ENCODE assay signal across 9 cellular contexts in the genomic region with DNA sequence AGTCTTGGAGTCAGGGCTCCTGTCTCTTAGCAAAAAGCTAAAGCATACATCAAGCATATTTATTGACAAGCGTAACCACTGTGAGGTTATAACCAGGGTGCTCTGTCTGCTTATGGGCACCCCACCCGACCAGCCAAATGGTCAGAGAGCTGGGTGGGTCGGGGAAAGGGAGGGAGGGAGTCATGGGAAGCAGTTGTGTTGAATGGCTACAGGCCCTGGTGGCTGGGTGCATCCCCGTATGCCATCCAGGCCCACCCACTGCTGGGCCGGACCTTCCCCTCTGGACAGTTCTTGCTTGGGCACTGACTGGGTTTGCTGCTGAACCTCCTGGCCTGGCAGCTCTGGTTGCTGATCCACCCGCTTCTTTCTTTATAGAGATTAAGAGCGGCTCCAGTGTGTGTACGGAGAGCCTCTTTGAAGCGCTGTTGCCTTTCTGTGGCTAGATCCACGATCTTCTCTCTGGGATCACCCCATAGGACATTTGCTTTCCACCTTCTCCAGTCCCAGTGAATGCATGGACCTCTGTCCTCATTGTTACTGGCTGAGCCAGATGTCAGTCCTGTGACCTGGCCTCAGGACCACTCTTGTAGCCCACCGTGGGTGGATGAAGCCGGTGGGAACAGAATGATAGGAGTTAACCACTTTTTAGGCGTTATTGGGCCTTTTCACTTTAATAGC. TPM values are rescaled to one million over a fixed set of nuclear protein-coding genes. Genes with fewer than 3 reads are reported as not detected.
A peak's percentile ranks its signal among the peaks of the same experiment; 100 is the strongest.
DNase-seq lines count a peak whose midpoint lies in the region; ATAC-seq and TF ChIP-seq lines count a peak whose summit lies in the region.
"Had no signal": no experiment of that assay in that cellular context is flagged by ENCODE, and none has a peak within 500 bp of the region (broad histone marks: within the 10 kb centered on the region; RNA-seq: fewer than 3 reads in every experiment).

No MANE protein-coding gene starts in this region.

- no peak for TF ChIP-seq CTCF in Calu3 (IDR thresholded peaks at IDR 0.05; ENCODE audit: unreplicated experiment)
- TF ChIP-seq CTCF in fibroblast of villous mesenchyme (IDR thresholded peaks at IDR 0.05; ENCODE audit: insufficient read depth, low read depth, low read length): no peak
- no peak for TF ChIP-seq CTCF in psoas muscle (IDR thresholded peaks at IDR 0.05)

- peaks cover 76% of the 10 kb centered on the region for H3K4me1 Mint-ChIP-seq in Calu3 (ENCODE audit: low read depth, unreplicated experiment)

- no peaks in the 10 kb centered on the region for H3K27me3 Mint-ChIP-seq in Calu3 (ENCODE audit: unreplicated experiment)

- DNase-seq in Calu3 (no peak), SW480 (ENCODE audit: low spot score) (peak; percentile 48), fibroblast of villous mesenchyme (ENCODE audit: low read depth) (no peak), psoas muscle (no peak), GF-D8 (lab: John Stamatoyannopoulos, UW) (no peak), amniotic stem cell (lab: John Stamatoyannopoulos, UW) (no peak), NCI-H1930 (lab: John Stamatoyannopoulos, UW) (no peak)
- DNase-seq: NCI-H748 treated with DMSO at 0.1 percent for 48 hours had no signal

- H3K27me3 ChIP-seq in psoas muscle (ENCODE audit: insufficient read depth in 3 of 3, low read length in 2 of 3): no peaks in the 10 kb centered on the region

- H3K27ac ChIP-seq in psoas muscle: peak overlapping the region; percentile 97

- peak overlapping the region; percentile 6 for H3K4me3 ChIP-seq in fibroblast of villous mesenchyme (ENCODE audit: low read depth, low read length)
- H3K4me3 ChIP-seq in psoas muscle: peak overlapping the region; percentile 31

- ATAC-seq in psoas muscle: peak; percentile 20 to 57 (median 40)
- no peak for ATAC-seq in HG03460 (IDR thresholded peaks at IDR 0.05; ENCODE audit: unreplicated experiment)

- WGBS in psoas muscle, 3 donors: 27 to 42% (median 31%) methylated on average over 12 to 13 of the region's 13 CpGs

- intact Hi-C loops in Calu3 (cut with micrococcal nuclease; ENCODE audit: unreplicated experiment) (no loop called here), psoas muscle (cut with DNase I) (loop anchor here (5.0 kb wide), 3 partner anchors 42 to 62 kb away; no protein-coding TSS in a partner anchor)

- H3K4me1 ChIP-seq in psoas muscle: peaks cover 88% of the 10 kb centered on the region

- H3K36me3 Mint-ChIP-seq in Calu3 (ENCODE audit: insufficient read depth, unreplicated experiment): peaks cover 78% of the 10 kb centered on the region

- CTCF ChIA-PET in Calu3 (lab: Charles Lee): interaction anchor here (0.6 to 1.8 kb wide), 10 partner anchors 18 to 1531 kb away, joined by 3 to 8 read pairs (median 4); no protein-coding TSS in a partner anchor

- H3K9me3 Mint-ChIP-seq in Calu3 (ENCODE audit: low read depth, unreplicated experiment): no peaks in the 10 kb centered on the region

- BruUV-seq in Calu3 (replicated peaks; lab: Mats Ljungman, UMichigan): no TSS peak

- peak overlapping the region; percentile 50 for H3K4me3 Mint-ChIP-seq in Calu3 (ENCODE audit: low read depth, unreplicated experiment)

- no peaks in the 10 kb centered on the region for H3K36me3 ChIP-seq in psoas muscle (ENCODE audit: insufficient read depth in 1 of 2, low read depth in 1 of 2)

- H3K9me3 ChIP-seq in psoas muscle: no peaks in the 10 kb centered on the region

- peak overlapping the region; percentile 85 for H3K27ac Mint-ChIP-seq in Calu3 (ENCODE audit: unreplicated experiment)

RNA-seq across cellular contexts. Expression of a gene that starts 59.6 kb away (rescaled TPM):
- total RNA-seq in Calu3 (2022): 121 and 147 TPM in 2 replicates
- total RNA-seq in fibroblast of villous mesenchyme: 30.3 and 67.8 TPM in 2 replicates
- 10 to 100 TPM; 25.7 to 47.6 (median 44.0) TPM for total RNA-seq in psoas muscle
- polyA plus RNA-seq in psoas muscle: 10 to 100 TPM in 2 of 3 donors, 1 to 10 TPM in 1; 2.9 to 29.3 (median 20.3) TPM
